In genomic region chr12:10690906-10691305, GRCh38 we compare ENCODE assay signal across 18 cellular contexts. TPM values are rescaled to one million over a fixed set of nuclear protein-coding genes. Genes with fewer than 3 reads are reported as not detected.
A peak's percentile ranks its signal among the peaks of the same experiment; 100 is the strongest.
DNase-seq lines count a peak whose midpoint lies in the region; FAIRE-seq and TF ChIP-seq lines count a peak whose summit lies in the region.
"Had no signal": no experiment of that assay in that cellular context is flagged by ENCODE, and none has a peak within 500 bp of the region (broad histone marks: within the 10 kb centered on the region; RNA-seq: fewer than 3 reads in every experiment).

No MANE protein-coding gene starts in this region.

- no peaks in the 10 kb centered on the region for H3K9me3 ChIP-seq in astrocyte (ENCODE audit: insufficient read depth, low read depth, low read length)
- H3K9me3 ChIP-seq: Caco-2, HAP-1 had no signal

- no peak overlapping the region for H3K9ac ChIP-seq in astrocyte (ENCODE audit: low read length)
- H3K9ac ChIP-seq: GM23248 had no signal

- no peak overlapping the region for H3K4me2 ChIP-seq in astrocyte (ENCODE audit: low read length)

- TF ChIP-seq CTCF in AG10803 (conservative IDR thresholded peaks at IDR 0.05; ENCODE audit: low read length) (no peak), astrocyte (IDR thresholded peaks at IDR 0.05; ENCODE audit: insufficient read depth, low read depth, low read length) (no peak)

- no peaks in the 10 kb centered on the region for H3K27me3 Mint-ChIP-seq in astrocyte (ENCODE audit: low read depth, unreplicated experiment)

- peaks cover 6% of the 10 kb centered on the region for H3K36me3 Mint-ChIP-seq in astrocyte (ENCODE audit: low read depth, unreplicated experiment)

- H3K4me1 ChIP-seq in astrocyte (ENCODE audit: insufficient read depth, low read length) = no peaks in the 10 kb centered on the region
- H3K4me1 ChIP-seq: Caco-2, HAP-1 had no signal

- H3K4me1 Mint-ChIP-seq in astrocyte (ENCODE audit: low read depth, unreplicated experiment) = peaks cover 12% of the 10 kb centered on the region

- peak overlapping the region; percentile 78 for H3K27ac Mint-ChIP-seq in astrocyte (ENCODE audit: unreplicated experiment)
- H3K27ac Mint-ChIP-seq: CD4-positive, alpha-beta T cell had no signal

- no peak for FAIRE-seq in astrocyte (lab: Jason Lieb, UNC)
- FAIRE-seq: D721Med, GM12892, GM18507 had no signal

- H3K4me3 ChIP-seq in AG10803 (ENCODE audit: low read length) (no peak overlapping the region), astrocyte (ENCODE audit: insufficient read depth, low read depth, low read length) (no peak overlapping the region)
- H3K4me3 ChIP-seq: GM23248, HAP-1 had no signal

- H3K36me3 ChIP-seq in astrocyte (ENCODE audit: insufficient read depth, low read length) = no peaks in the 10 kb centered on the region

- DNase-seq in AG10803 (ENCODE audit: low read depth) (peak; percentile 32), astrocyte (ENCODE audit: low read depth) (peak; percentile 20), myocyte (ENCODE audit: low read depth) (peak; percentile 49), renal cortical epithelial cell (ENCODE audit: low read depth) (peak; percentile 30), NCI-H2029 (lab: John Stamatoyannopoulos, UW) (no peak), mucosa of gallbladder (ENCODE audit: low spot score) (no peak), AML-193 (lab: John Stamatoyannopoulos, UW) (no peak), SW480 (ENCODE audit: low spot score) (no peak)
- DNase-seq: 8988T; Caco-2; CD4-positive, alpha-beta T cell; GDM1; GM23248 had no signal

- H3K27me3 ChIP-seq in astrocyte (ENCODE audit: insufficient read depth, low read length) = no peaks in the 10 kb centered on the region

- no peaks in the 10 kb centered on the region for H3K79me2 ChIP-seq in astrocyte (ENCODE audit: insufficient read depth, low read length)

- no peak overlapping the region for H3K4me3 Mint-ChIP-seq in astrocyte (ENCODE audit: unreplicated experiment)
- H3K4me3 Mint-ChIP-seq: CD4-positive, alpha-beta T cell had no signal

- no peak overlapping the region for H3K27ac ChIP-seq in astrocyte (ENCODE audit: low read depth, low read length)
- H3K27ac ChIP-seq: C4-2B, GM23248 had no signal

- peaks cover 5% of the 10 kb centered on the region for H3K9me3 Mint-ChIP-seq in astrocyte (ENCODE audit: unreplicated experiment)
- H3K9me3 Mint-ChIP-seq: CD4-positive, alpha-beta T cell had no signal

- no peak overlapping the region for H2AFZ ChIP-seq in astrocyte (ENCODE audit: low read depth, low read length)
- H2AFZ ChIP-seq: GM23248 had no signal

- no peaks in the 10 kb centered on the region for H4K20me1 ChIP-seq in astrocyte (ENCODE audit: insufficient read depth, low read length)

RNA-seq across cellular contexts. Expression of gene STYK1, which starts 17.1 kb away (rescaled TPM):
- total RNA-seq in astrocyte = 1.6 and 2.9 TPM in 2 replicates
- total RNA-seq in myocyte = 3.7 and 3.8 TPM in 2 replicates
- polyA plus RNA-seq in myocyte (2012) = 2.1 TPM
- 2.6 and 4.3 TPM in 2 replicates for total RNA-seq in renal cortical epithelial cell
- total RNA-seq in mucosa of gallbladder = 12.3 TPM
- total RNA-seq: CD4-positive, alpha-beta T cell had no signal

RNA-seq across cellular contexts. Expression of gene YBX3, which starts 32.2 kb away (rescaled TPM):
- total RNA-seq in astrocyte (452 and 527 TPM in 2 replicates), myocyte (202 and 228 TPM in 2 replicates), renal cortical epithelial cell (67.6 and 163 TPM in 2 replicates), mucosa of gallbladder (159 TPM)
- 280 TPM for polyA plus RNA-seq in myocyte (2012)

Comparison
In these comparisons a context has a peak if more than half of its experiments do, and no peak if none do; other contexts are left out.
1. DNase-seq: peak in AG10803 (single experiment), astrocyte (single experiment), myocyte (single experiment) and renal cortical epithelial cell (single experiment); none in NCI-H2029 (single experiment), mucosa of gallbladder (single experiment), AML-193 (0 of 2) and SW480 (single experiment).